Comparison of ENCODE assay signal across 16 cellular contexts in the genomic region with DNA sequence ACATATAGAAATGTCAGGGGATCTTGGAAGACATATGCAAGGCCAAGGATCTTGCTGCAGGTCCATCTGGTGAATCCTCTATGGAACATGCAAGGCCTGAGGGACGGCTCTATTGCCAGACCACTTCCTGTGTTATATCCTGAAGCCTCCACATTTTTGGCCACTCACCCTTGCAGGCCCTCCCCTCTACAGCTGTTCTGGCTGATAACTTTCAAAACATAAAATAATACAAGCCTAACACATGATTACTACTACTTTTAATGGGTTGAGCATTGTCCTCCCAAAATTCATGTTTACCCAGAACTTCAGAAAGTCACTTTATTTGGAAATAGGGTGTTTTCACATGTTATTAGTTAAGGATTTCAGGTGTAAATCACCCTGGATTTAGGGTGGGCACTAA.
"Had no signal": no experiment of that assay in that cellular context is flagged by ENCODE, and none has a peak within 500 bp of the region (broad histone marks: within the 10 kb centered on the region; RNA-seq: fewer than 3 reads in every experiment).

No MANE protein-coding gene starts in this region.

- H3K36me3 ChIP-seq: right lobe of liver had no signal

- DNase-seq: activated CD4-positive, alpha-beta T cell treated with anti-CD3 and anti-CD28 coated beads for 36 hours; activated CD8-positive, alpha-beta memory T cell treated with anti-CD3 and anti-CD28 coated beads, Interleukin-2, amount 50 U/mL, for 4 hours; activated CD8-positive, alpha-beta T cell treated with anti-CD3 and anti-CD28 coated beads for 36 hours; activated gamma-delta T cell treated with Interleukin-2 at 50 U/mL for 16 hours; activated naive CD8-positive, alpha-beta T cell treated with anti-CD3 and anti-CD28 coated beads for 36 hours; activated T-cell treated with anti-CD3 and anti-CD28 coated beads, Interleukin-2, amount 50 U/mL, for 72 hours; dorsolateral prefrontal cortex; naive thymus-derived CD4-positive, alpha-beta T cell; right lobe of liver; stimulated activated CD4-positive, alpha-beta T cell treated with anti-CD3 and anti-CD28 coated beads, Interleukin-12 subunit alpha, Interleukin-12 subunit beta, amount 100 ng/mL, for 4 hours; stimulated activated naive CD4-positive, alpha-beta T cell; substantia nigra; trophoblast cell had no signal

- H3K36me3 Mint-ChIP-seq: activated naive CD8-positive, alpha-beta T cell treated with anti-CD3 and anti-CD28 coated beads for 36 hours; mesothelial cell of epicardium; naive thymus-derived CD4-positive, alpha-beta T cell had no signal

- H3K27ac ChIP-seq: dorsolateral prefrontal cortex, right lobe of liver, VCaP had no signal

- H3K9me3 ChIP-seq: right lobe of liver had no signal

- H3K4me3 ChIP-seq: dorsolateral prefrontal cortex, right lobe of liver had no signal

- H3K4me1 Mint-ChIP-seq: activated CD4-positive, alpha-beta T cell treated with anti-CD3 and anti-CD28 coated beads for 36 hours; activated naive CD8-positive, alpha-beta T cell treated with anti-CD3 and anti-CD28 coated beads for 36 hours; naive thymus-derived CD4-positive, alpha-beta T cell had no signal

- H3K4me1 ChIP-seq: right lobe of liver had no signal

- H3K27me3 ChIP-seq: dorsolateral prefrontal cortex, right lobe of liver had no signal

- ATAC-seq: activated CD4-positive, alpha-beta T cell treated with anti-CD3 and anti-CD28 coated beads for 36 hours; activated CD8-positive, alpha-beta T cell treated with anti-CD3 and anti-CD28 coated beads for 36 hours; activated T-cell treated with anti-CD3 and anti-CD28 coated beads, Interleukin-2, amount 50 U/mL, for 72 hours; esophagus mucosa; naive thymus-derived CD4-positive, alpha-beta T cell; right lobe of liver had no signal

- H3K4me3 Mint-ChIP-seq: activated CD4-positive, alpha-beta T cell treated with anti-CD3 and anti-CD28 coated beads for 36 hours; activated CD8-positive, alpha-beta T cell treated with anti-CD3 and anti-CD28 coated beads for 36 hours; activated naive CD8-positive, alpha-beta T cell treated with anti-CD3 and anti-CD28 coated beads for 36 hours; activated T-cell treated with anti-CD3 and anti-CD28 coated beads, Interleukin-2, amount 50 U/mL, for 72 hours; mesothelial cell of epicardium; naive thymus-derived CD4-positive, alpha-beta T cell had no signal

- H3K9me3 Mint-ChIP-seq: activated CD8-positive, alpha-beta T cell treated with anti-CD3 and anti-CD28 coated beads for 36 hours; activated naive CD8-positive, alpha-beta T cell treated with anti-CD3 and anti-CD28 coated beads for 36 hours; activated T-cell treated with anti-CD3 and anti-CD28 coated beads, Interleukin-2, amount 50 U/mL, for 72 hours; mesothelial cell of epicardium; naive thymus-derived CD4-positive, alpha-beta T cell had no signal

- H3K27ac Mint-ChIP-seq: activated CD4-positive, alpha-beta T cell treated with anti-CD3 and anti-CD28 coated beads for 36 hours; activated CD8-positive, alpha-beta T cell treated with anti-CD3 and anti-CD28 coated beads for 36 hours; activated naive CD8-positive, alpha-beta T cell treated with anti-CD3 and anti-CD28 coated beads for 36 hours; activated T-cell treated with anti-CD3 and anti-CD28 coated beads, Interleukin-2, amount 50 U/mL, for 72 hours; mesothelial cell of epicardium; naive thymus-derived CD4-positive, alpha-beta T cell had no signal
